Comparison of ENCODE assay signal across 23 cellular contexts in the genomic region with DNA sequence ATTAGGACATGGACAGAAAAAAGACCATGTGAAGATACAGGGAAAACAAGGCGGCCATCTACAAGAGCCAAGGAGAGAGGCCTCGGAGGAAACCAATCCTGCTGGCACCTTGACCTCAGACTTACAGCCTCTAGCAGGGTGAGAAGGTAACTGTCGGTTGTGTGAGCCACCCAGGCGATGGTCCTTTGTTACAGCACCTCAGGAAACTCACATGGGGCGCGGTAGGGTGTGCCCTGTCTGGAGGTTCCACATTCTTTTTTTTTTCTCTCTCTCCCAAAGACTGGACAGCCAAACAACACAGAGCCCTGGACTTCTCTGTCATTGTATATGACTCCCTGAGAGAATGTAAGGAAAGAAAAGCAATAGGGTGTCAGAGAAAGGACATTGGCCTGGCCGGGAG.
"Had no signal": no experiment of that assay in that cellular context is flagged by ENCODE, and none has a peak within 500 bp of the region (broad histone marks: within the 10 kb centered on the region; RNA-seq: fewer than 3 reads in every experiment).

No MANE protein-coding gene starts in this region.

- H3K4me1 Mint-ChIP-seq: naive thymus-derived CD4-positive, alpha-beta T cell; stimulated activated naive B cell treated with anti-CD40 and anti-IgM and Interleukin-4, amounts not matched to agents 10 μg/mL and 1 μg/mL and 100 μg/mL, for 72 hours had no signal

- H3K4me1 ChIP-seq: left ventricle myocardium inferior, right atrium auricular region, testis, thyroid gland, upper lobe of right lung had no signal

- ATAC-seq: naive thymus-derived CD4-positive, alpha-beta T cell; natural killer cell treated with Interleukin-12 subunit alpha and Interleukin-12 subunit beta and Interleukin-15 and Interleukin-18, amount 100 ng/mL, for 72 hours; right lobe of liver; stimulated activated naive B cell treated with anti-CD40 and anti-IgM and Interleukin-4, amounts not matched to agents 10 μg/mL and 1 μg/mL and 100 μg/mL, for 72 hours; stimulated activated naive CD8-positive, alpha-beta T cell treated with anti-CD3 and anti-CD28 coated beads, Interleukin-15, Interleukin-2, amounts not matched to agents 100 U/mL and 50 U/mL, for 24 hours; upper lobe of right lung had no signal

- H3K4me3 Mint-ChIP-seq: mesothelial cell of epicardium; naive thymus-derived CD4-positive, alpha-beta T cell; natural killer cell treated with Interleukin-12 subunit alpha and Interleukin-12 subunit beta and Interleukin-15 and Interleukin-18, amount 100 ng/mL, for 72 hours; stimulated activated naive B cell treated with anti-CD40 and anti-IgM and Interleukin-4, amounts not matched to agents 10 μg/mL and 1 μg/mL and 100 μg/mL, for 72 hours had no signal

- H3K27ac ChIP-seq: left ventricle myocardium inferior, ovary, right atrium auricular region, right lobe of liver, stomach, testis, thyroid gland, upper lobe of right lung had no signal

- H3K9me3 Mint-ChIP-seq: mesothelial cell of epicardium; natural killer cell treated with Interleukin-12 subunit alpha and Interleukin-12 subunit beta and Interleukin-15 and Interleukin-18, amount 100 ng/mL, for 72 hours; stimulated activated naive B cell treated with anti-CD40 and anti-IgM and Interleukin-4, amounts not matched to agents 10 μg/mL and 1 μg/mL and 100 μg/mL, for 72 hours had no signal

- H3K36me3 ChIP-seq: left ventricle myocardium inferior, ovary, right atrium auricular region, right lobe of liver, stomach, thyroid gland, upper lobe of right lung had no signal

- H3K9me3 ChIP-seq: left ventricle myocardium inferior, ovary, right atrium auricular region, right lobe of liver, stomach, testis, thyroid gland, upper lobe of right lung had no signal

- H3K27ac Mint-ChIP-seq: mesothelial cell of epicardium; naive thymus-derived CD4-positive, alpha-beta T cell; natural killer cell treated with Interleukin-12 subunit alpha and Interleukin-12 subunit beta and Interleukin-15 and Interleukin-18, amount 100 ng/mL, for 72 hours; progenitor cell of endocrine pancreas; stimulated activated naive B cell treated with anti-CD40 and anti-IgM and Interleukin-4, amounts not matched to agents 10 μg/mL and 1 μg/mL and 100 μg/mL, for 72 hours had no signal

- DNase-seq: hippocampal formation; kidney glomerular epithelial cell; left ventricle myocardium inferior; mesendoderm; naive thymus-derived CD4-positive, alpha-beta T cell; ovary; right lobe of liver; stimulated activated CD4-positive, alpha-beta T cell treated with anti-CD3 and anti-CD28 coated beads, Interleukin-12 subunit alpha, Interleukin-12 subunit beta, amount 100 ng/mL, for 4 hours; stimulated activated CD4-positive, alpha-beta T cell treated with anti-CD3 and anti-CD28 coated beads, Interleukin-15, amount 100 ng/mL, for 24 hours; stimulated activated CD4-positive, alpha-beta T cell treated with anti-CD3 and anti-CD28 coated beads, Interleukin-2, amount 100 ng/mL, for 24 hours; stimulated activated CD4-positive, alpha-beta T cell treated with anti-CD3 and anti-CD28 coated beads, Interleukin-4, amount 100 ng/mL, for 1 hour; stimulated activated naive B cell treated with anti-CD40 and anti-IgM and Interleukin-4, amounts not matched to agents 10 μg/mL and 1 μg/mL and 100 μg/mL, for 72 hours; stimulated activated naive CD8-positive, alpha-beta T cell treated with anti-CD3 and anti-CD28 coated beads, Interleukin-15, Interleukin-2, amounts not matched to agents 100 U/mL and 50 U/mL, for 24 hours; stomach; testis; thyroid gland; trophoblast cell; upper lobe of right lung had no signal

- H3K36me3 Mint-ChIP-seq: mesothelial cell of epicardium; naive thymus-derived CD4-positive, alpha-beta T cell; natural killer cell treated with Interleukin-12 subunit alpha and Interleukin-12 subunit beta and Interleukin-15 and Interleukin-18, amount 100 ng/mL, for 72 hours; stimulated activated naive B cell treated with anti-CD40 and anti-IgM and Interleukin-4, amounts not matched to agents 10 μg/mL and 1 μg/mL and 100 μg/mL, for 72 hours had no signal

- H3K4me3 ChIP-seq: left ventricle myocardium inferior, lung, ovary, right atrium auricular region, right lobe of liver, stomach, testis, thyroid gland, upper lobe of right lung had no signal

- H3K27me3 ChIP-seq: ovary, right atrium auricular region, right lobe of liver, stomach, testis, thyroid gland, upper lobe of right lung had no signal
